Comparison of ENCODE assay signal across 8 cellular contexts in the genomic region with DNA sequence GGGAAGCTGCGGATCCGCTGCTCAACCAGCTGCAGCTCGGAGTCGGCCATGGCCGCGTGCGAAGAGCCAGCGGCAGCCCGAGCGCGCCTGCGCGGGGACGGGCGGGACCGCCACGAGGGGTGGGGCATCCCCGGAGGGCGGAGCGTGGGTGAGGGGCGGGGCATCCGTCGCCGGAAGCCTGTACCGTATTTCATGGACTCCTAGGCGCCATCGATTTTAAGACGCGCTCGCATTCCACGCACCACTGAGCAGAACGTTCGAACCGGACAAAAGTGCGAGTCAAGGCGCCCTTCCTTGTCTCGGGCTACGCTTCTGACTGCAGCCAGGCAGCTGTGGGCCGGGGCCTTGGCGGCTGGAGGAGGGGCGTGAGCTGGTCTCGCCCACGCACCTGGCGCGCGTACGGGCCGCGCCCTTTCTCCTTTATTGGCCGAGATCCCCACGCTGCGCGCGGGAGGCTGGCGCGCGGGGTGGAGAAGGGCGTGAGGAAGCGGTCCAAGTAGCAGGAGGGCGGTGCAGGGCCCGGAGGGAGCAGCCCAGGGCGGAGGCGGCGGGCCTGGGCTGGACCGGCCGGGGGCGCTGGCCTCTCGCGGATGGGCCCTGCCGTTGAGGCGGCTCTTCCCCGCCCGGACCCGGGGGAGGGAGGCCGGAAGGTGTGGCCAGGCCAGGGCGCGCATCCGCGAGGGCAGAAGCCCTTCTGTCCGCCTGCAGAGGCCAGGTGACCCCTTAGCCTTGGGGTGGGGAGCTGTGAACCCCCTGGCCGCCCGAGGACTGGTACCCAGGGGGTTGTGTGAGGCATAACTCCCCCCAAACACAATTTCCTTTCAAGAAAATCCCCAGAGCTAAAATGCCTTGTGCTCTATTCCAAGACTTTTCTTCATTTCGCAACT. TPM values are rescaled to one million over a fixed set of nuclear protein-coding genes. Genes with fewer than 3 reads are reported as not detected.
DNase-seq lines count a peak whose midpoint lies in the region; ATAC-seq and TF ChIP-seq lines count a peak whose summit lies in the region.

A gene with protein sequence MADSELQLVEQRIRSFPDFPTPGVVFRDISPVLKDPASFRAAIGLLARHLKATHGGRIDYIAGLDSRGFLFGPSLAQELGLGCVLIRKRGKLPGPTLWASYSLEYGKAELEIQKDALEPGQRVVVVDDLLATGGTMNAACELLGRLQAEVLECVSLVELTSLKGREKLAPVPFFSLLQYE (minus strand): TSS at position 79 of the 887 bp plus-strand sequence. CDS start 29 bp downstream, at position 50.

- peak within 1 kb of the TSS; percentile 67 for H3K4me3 ChIP-seq in epithelial cell of proximal tubule (ENCODE audit: low read depth, low read length)
- H3K4me3 ChIP-seq in mucosa of rectum (ENCODE audit: low read length in 2 of 2), result peak within 1 kb of the TSS; percentile 77 to 82

- no peak for TF ChIP-seq CTCF in epithelial cell of proximal tubule (conservative IDR thresholded peaks at IDR 0.05; ENCODE audit: low read depth, low read length)

- DNase-seq in DMS153 treated with DMSO at 0.1 percent for 48 hours (lab: John Stamatoyannopoulos, UW; ENCODE audit: unreplicated experiment) (peak; percentile 73), OCI-M1 (lab: John Stamatoyannopoulos, UW) (peak; percentile 95), activated T-cell treated with anti-CD3 and anti-CD28 coated beads for 48 hours (ENCODE audit: low read depth) (peak; percentile 99), epithelial cell of proximal tubule (ENCODE audit: low read depth) (peak; percentile 46)
- peak; percentile 93 to 94 for DNase-seq in stimulated activated CD8-positive, alpha-beta memory T cell treated with anti-CD3 and anti-CD28 coated beads, Interleukin-4, amount 100 ng/mL, for 4 hours (ENCODE audit: low read depth in 2 of 2, low spot score in 1 of 2)

- ATAC-seq in GM21576 (IDR thresholded peaks at IDR 0.05; ENCODE audit: unreplicated experiment), result peak; percentile 52

- H3K36me3 ChIP-seq in mucosa of rectum (ENCODE audit: control insufficient read depth in 2 of 2, insufficient read depth in 2 of 2, low read length in 2 of 2), result peaks cover 8 to 12% of the 10 kb centered on the region in 2 donors

- peaks cover 24 to 27% of the 10 kb centered on the region in 2 donors for H3K4me1 ChIP-seq in mucosa of rectum (ENCODE audit: control insufficient read depth in 2 of 2, insufficient read depth in 2 of 2, low read length in 2 of 2)

- H3K27me3 ChIP-seq in mucosa of rectum (ENCODE audit: control insufficient read depth in 2 of 2, insufficient read depth in 2 of 2, low read length in 2 of 2), result no peaks in the 10 kb centered on the region

- peak; percentile 61; the same call in 1 of the 2 replicates for TF ChIP-seq EP300 in Ishikawa (IDR thresholded peaks at IDR 0.05; ENCODE audit: borderline replicate concordance)

- TF ChIP-seq RAD21 in Ishikawa (IDR thresholded peaks at IDR 0.05; ENCODE audit: low read depth), result peak; percentile 63; the same call in 1 of the 2 replicates

- H3K27ac ChIP-seq in mucosa of rectum (ENCODE audit: low read depth in 2 of 2, low read length in 2 of 2), result peak within 1 kb of the TSS; percentile 92 to 93

- peak within 1 kb of the TSS; percentile 68 to 84 for H3K9ac ChIP-seq in mucosa of rectum (ENCODE audit: low read depth in 1 of 2, low read length in 2 of 2)

- H3K9me3 ChIP-seq in mucosa of rectum (ENCODE audit: control insufficient read depth in 2 of 2, low read length in 2 of 2), result no peaks in the 10 kb centered on the region

TF ChIP-seq in Ishikawa, 13 proteins besides CTCF, POLR2A, EP300 and RAD21:
- peak; percentile 99 for TF ChIP-seq EGR1 (IDR thresholded peaks at IDR 0.05)
- TF ChIP-seq, protein P1, sequence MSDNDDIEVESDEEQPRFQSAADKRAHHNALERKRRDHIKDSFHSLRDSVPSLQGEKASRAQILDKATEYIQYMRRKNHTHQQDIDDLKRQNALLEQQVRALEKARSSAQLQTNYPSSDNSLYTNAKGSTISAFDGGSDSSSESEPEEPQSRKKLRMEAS (IDR thresholded peaks at IDR 0.05), result peak; percentile 87
- TF ChIP-seq CREB1 (IDR thresholded peaks at IDR 0.05; ENCODE audit: low read depth), result no peak
- peak; percentile 68 for TF ChIP-seq NFIC (IDR thresholded peaks at IDR 0.05)
- peak; percentile 47 for TF ChIP-seq TAF1 (IDR thresholded peaks at IDR 0.05; ENCODE audit: low read depth)
- TF ChIP-seq CEBPB (IDR thresholded peaks at IDR 0.05), result peak; percentile 61; the same call in 1 of the 2 replicates
- peak; percentile 83 for TF ChIP-seq ZBTB7A (IDR thresholded peaks at IDR 0.05; ENCODE audit: low read depth)
- peak; percentile 67 for TF ChIP-seq TEAD4 (IDR thresholded peaks at IDR 0.05)
- no peak for TF ChIP-seq FOXM1 (IDR thresholded peaks at IDR 0.05; ENCODE audit: borderline replicate concordance, low read depth)
- TF ChIP-seq USF1 (IDR thresholded peaks at IDR 0.05), result peak; percentile 69
- TF ChIP-seq, protein P2, sequence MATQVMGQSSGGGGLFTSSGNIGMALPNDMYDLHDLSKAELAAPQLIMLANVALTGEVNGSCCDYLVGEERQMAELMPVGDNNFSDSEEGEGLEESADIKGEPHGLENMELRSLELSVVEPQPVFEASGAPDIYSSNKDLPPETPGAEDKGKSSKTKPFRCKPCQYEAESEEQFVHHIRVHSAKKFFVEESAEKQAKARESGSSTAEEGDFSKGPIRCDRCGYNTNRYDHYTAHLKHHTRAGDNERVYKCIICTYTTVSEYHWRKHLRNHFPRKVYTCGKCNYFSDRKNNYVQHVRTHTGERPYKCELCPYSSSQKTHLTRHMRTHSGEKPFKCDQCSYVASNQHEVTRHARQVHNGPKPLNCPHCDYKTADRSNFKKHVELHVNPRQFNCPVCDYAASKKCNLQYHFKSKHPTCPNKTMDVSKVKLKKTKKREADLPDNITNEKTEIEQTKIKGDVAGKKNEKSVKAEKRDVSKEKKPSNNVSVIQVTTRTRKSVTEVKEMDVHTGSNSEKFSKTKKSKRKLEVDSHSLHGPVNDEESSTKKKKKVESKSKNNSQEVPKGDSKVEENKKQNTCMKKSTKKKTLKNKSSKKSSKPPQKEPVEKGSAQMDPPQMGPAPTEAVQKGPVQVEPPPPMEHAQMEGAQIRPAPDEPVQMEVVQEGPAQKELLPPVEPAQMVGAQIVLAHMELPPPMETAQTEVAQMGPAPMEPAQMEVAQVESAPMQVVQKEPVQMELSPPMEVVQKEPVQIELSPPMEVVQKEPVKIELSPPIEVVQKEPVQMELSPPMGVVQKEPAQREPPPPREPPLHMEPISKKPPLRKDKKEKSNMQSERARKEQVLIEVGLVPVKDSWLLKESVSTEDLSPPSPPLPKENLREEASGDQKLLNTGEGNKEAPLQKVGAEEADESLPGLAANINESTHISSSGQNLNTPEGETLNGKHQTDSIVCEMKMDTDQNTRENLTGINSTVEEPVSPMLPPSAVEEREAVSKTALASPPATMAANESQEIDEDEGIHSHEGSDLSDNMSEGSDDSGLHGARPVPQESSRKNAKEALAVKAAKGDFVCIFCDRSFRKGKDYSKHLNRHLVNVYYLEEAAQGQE (IDR thresholded peaks at IDR 0.05; ENCODE audit: low read depth), result no peak
- peak; percentile 70; the same call in 1 of the 2 replicates for TF ChIP-seq TCF12 (IDR thresholded peaks at IDR 0.05; ENCODE audit: low read depth)
- peak; percentile 89 for TF ChIP-seq YY1 (IDR thresholded peaks at IDR 0.05; ENCODE audit: low read depth)

RNA-seq across cellular contexts. Expression of the gene that starts here (rescaled TPM):
- 242 and 300 TPM in 2 replicates for total RNA-seq in epithelial cell of proximal tubule

Comparison
In these comparisons a context has a peak if more than half of its experiments do, and no peak if none do; other contexts are left out.
1. Peak in every context shown above with its lines: DNase-seq, ATAC-seq, H3K4me3 ChIP-seq and H3K27ac ChIP-seq.
2. DNase-seq: peak in every context shown above with its lines; median percentile 99 in activated T-cell treated with anti-CD3 and anti-CD28 coated beads for 48 hours; 95 in OCI-M1; 94 in stimulated activated CD8-positive, alpha-beta memory T cell treated with anti-CD3 and anti-CD28 coated beads, Interleukin-4, amount 100 ng/mL, for 4 hours; 73 in DMS153 treated with DMSO at 0.1 percent for 48 hours; 46 in epithelial cell of proximal tubule.